In genomic region chr10:69684020-69684980, GRCh38 we compare ENCODE assay signal across 3 cellular contexts.
TF ChIP-seq lines count a peak whose summit lies in the region.

No MANE protein-coding gene starts in this region.

TF ChIP-seq in IMR-90, 13 proteins besides CTCF, POLR2A, EP300 and RAD21:
- TF ChIP-seq FOS (IDR thresholded peaks at IDR 0.05; ENCODE audit: low read depth, low read length) (no peak), MXI1 (IDR thresholded peaks at IDR 0.05; ENCODE audit: borderline replicate concordance, low read depth, low read length) (no peak), CEBPB (IDR thresholded peaks at IDR 0.05; ENCODE audit: low read depth, low read length) (no peak), RCOR1 (IDR thresholded peaks at IDR 0.05; ENCODE audit: insufficient replicate concordance, low read length) (no peak), BHLHE40 (IDR thresholded peaks at IDR 0.05; ENCODE audit: low read depth, low read length) (no peak), CHD1 (IDR thresholded peaks at IDR 0.05; ENCODE audit: low read depth, low read length) (no peak), RFX5 (IDR thresholded peaks at IDR 0.05; ENCODE audit: low read depth, low read length) (no peak), NFE2L2 (IDR thresholded peaks at IDR 0.05; ENCODE audit: low read depth, low read length) (no peak), MAFK (IDR thresholded peaks at IDR 0.05; ENCODE audit: low read depth, low read length) (no peak)
- TF ChIP-seq, protein P1, sequence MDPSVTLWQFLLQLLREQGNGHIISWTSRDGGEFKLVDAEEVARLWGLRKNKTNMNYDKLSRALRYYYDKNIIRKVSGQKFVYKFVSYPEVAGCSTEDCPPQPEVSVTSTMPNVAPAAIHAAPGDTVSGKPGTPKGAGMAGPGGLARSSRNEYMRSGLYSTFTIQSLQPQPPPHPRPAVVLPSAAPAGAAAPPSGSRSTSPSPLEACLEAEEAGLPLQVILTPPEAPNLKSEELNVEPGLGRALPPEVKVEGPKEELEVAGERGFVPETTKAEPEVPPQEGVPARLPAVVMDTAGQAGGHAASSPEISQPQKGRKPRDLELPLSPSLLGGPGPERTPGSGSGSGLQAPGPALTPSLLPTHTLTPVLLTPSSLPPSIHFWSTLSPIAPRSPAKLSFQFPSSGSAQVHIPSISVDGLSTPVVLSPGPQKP (IDR thresholded peaks at IDR 0.05; ENCODE audit: borderline replicate concordance, low read depth, low read length), result no peak
- TF ChIP-seq, protein P2, sequence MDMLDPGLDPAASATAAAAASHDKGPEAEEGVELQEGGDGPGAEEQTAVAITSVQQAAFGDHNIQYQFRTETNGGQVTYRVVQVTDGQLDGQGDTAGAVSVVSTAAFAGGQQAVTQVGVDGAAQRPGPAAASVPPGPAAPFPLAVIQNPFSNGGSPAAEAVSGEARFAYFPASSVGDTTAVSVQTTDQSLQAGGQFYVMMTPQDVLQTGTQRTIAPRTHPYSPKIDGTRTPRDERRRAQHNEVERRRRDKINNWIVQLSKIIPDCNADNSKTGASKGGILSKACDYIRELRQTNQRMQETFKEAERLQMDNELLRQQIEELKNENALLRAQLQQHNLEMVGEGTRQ (IDR thresholded peaks at IDR 0.05; ENCODE audit: low read depth, low read length), result no peak

TF ChIP-seq in endothelial cell of umbilical vein, 7 proteins besides CTCF, POLR2A, EP300 and RAD21:
- no peak for TF ChIP-seq EZH2 (IDR thresholded peaks at IDR 0.05; ENCODE audit: borderline replicate concordance, low read depth, low read length, severe bottlenecking)
- TF ChIP-seq JUN (IDR thresholded peaks at IDR 0.05; ENCODE audit: borderline replicate concordance, insufficient read depth, insufficient read length, low read depth), result no peak
- no peak for TF ChIP-seq FOS (IDR thresholded peaks at IDR 0.05; ENCODE audit: borderline replicate concordance, insufficient read depth, low read length)
- no peak for TF ChIP-seq MAX (IDR thresholded peaks at IDR 0.05; ENCODE audit: insufficient read depth, insufficient read length)
- no peak for TF ChIP-seq GATA2 (IDR thresholded peaks at IDR 0.05; ENCODE audit: insufficient read depth, insufficient read length, low read depth, low read length)
- no peak for TF ChIP-seq MYC (IDR thresholded peaks at IDR 0.05; ENCODE audit: low read depth, low read length)
- TF ChIP-seq POLR2AphosphoS5 (IDR thresholded peaks at IDR 0.05; ENCODE audit: insufficient read depth, low read depth, low read length), result no peak

TF ChIP-seq in HepG2, 621 proteins besides CTCF, POLR2A, EP300 and RAD21 (continues in another document):
- TF ChIP-seq ZNF629 (CRISPR knock-in tag; conservative IDR thresholded peaks at IDR 0.05), result no peak
- no peak for TF ChIP-seq GZF1 (CRISPR knock-in tag; IDR thresholded peaks at IDR 0.05)
- TF ChIP-seq GATAD2A (CRISPR knock-in tag; IDR thresholded peaks at IDR 0.05), result peak; percentile 17; the same call in 1 of the 2 replicates
- TF ChIP-seq ETV6 (CRISPR knock-in tag; conservative IDR thresholded peaks at IDR 0.05), result no peak
- TF ChIP-seq ZSCAN9 (CRISPR knock-in tag; IDR thresholded peaks at IDR 0.05; ENCODE audit: borderline replicate concordance), result peak; percentile 41; the same call in 1 of the 2 replicates
- no peak for TF ChIP-seq STAT5B (CRISPR knock-in tag; IDR thresholded peaks at IDR 0.05)
- TF ChIP-seq ZBTB38 (CRISPR knock-in tag; IDR thresholded peaks at IDR 0.05), result no peak
- peak; percentile 66 for TF ChIP-seq HNF4A (CRISPR knock-in tag; IDR thresholded peaks at IDR 0.05)
- TF ChIP-seq HIC2 (CRISPR knock-in tag; IDR thresholded peaks at IDR 0.05; ENCODE audit: low read depth), result no peak
- no peak for TF ChIP-seq ZNF83 (CRISPR knock-in tag; IDR thresholded peaks at IDR 0.05; ENCODE audit: borderline replicate concordance)
- no peak for TF ChIP-seq ZNF776 (CRISPR knock-in tag; IDR thresholded peaks at IDR 0.05)
- TF ChIP-seq GABPB1 (CRISPR knock-in tag; IDR thresholded peaks at IDR 0.05), result 0 out of 2 replicates have a peak, but pooled peaks have one; percentile 11
- TF ChIP-seq CENPT (CRISPR knock-in tag; IDR thresholded peaks at IDR 0.05; ENCODE audit: low read depth), result no peak
- TF ChIP-seq ZNF616 (CRISPR knock-in tag; IDR thresholded peaks at IDR 0.05; ENCODE audit: low read depth), result no peak
- TF ChIP-seq ZNF768 (CRISPR knock-in tag; IDR thresholded peaks at IDR 0.05), result no peak
- TF ChIP-seq RAD51 (IDR thresholded peaks at IDR 0.05; ENCODE audit: borderline replicate concordance), result no peak
- no peak for TF ChIP-seq ZNF619 (CRISPR knock-in tag; IDR thresholded peaks at IDR 0.05)
- no peak for TF ChIP-seq TBL1XR1 (IDR thresholded peaks at IDR 0.05; ENCODE audit: borderline replicate concordance, low read length, partially characterized antibody)
- TF ChIP-seq, protein P3, sequence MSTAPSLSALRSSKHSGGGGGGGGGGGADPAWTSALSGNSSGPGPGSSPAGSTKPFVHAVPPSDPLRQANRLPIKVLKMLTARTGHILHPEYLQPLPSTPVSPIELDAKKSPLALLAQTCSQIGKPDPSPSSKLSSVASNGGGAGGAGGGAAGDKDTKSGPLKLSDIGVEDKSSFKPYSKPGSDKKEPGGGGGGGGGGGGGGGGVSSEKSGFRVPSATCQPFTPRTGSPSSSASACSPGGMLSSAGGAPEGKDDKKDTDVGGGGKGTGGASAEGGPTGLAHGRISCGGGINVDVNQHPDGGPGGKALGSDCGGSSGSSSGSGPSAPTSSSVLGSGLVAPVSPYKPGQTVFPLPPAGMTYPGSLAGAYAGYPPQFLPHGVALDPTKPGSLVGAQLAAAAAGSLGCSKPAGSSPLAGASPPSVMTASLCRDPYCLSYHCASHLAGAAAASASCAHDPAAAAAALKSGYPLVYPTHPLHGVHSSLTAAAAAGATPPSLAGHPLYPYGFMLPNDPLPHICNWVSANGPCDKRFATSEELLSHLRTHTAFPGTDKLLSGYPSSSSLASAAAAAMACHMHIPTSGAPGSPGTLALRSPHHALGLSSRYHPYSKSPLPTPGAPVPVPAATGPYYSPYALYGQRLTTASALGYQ (CRISPR knock-in tag; IDR thresholded peaks at IDR 0.05), result no peak
- TF ChIP-seq POGZ (CRISPR knock-in tag; IDR thresholded peaks at IDR 0.05), result no peak
- TF ChIP-seq, protein P4, sequence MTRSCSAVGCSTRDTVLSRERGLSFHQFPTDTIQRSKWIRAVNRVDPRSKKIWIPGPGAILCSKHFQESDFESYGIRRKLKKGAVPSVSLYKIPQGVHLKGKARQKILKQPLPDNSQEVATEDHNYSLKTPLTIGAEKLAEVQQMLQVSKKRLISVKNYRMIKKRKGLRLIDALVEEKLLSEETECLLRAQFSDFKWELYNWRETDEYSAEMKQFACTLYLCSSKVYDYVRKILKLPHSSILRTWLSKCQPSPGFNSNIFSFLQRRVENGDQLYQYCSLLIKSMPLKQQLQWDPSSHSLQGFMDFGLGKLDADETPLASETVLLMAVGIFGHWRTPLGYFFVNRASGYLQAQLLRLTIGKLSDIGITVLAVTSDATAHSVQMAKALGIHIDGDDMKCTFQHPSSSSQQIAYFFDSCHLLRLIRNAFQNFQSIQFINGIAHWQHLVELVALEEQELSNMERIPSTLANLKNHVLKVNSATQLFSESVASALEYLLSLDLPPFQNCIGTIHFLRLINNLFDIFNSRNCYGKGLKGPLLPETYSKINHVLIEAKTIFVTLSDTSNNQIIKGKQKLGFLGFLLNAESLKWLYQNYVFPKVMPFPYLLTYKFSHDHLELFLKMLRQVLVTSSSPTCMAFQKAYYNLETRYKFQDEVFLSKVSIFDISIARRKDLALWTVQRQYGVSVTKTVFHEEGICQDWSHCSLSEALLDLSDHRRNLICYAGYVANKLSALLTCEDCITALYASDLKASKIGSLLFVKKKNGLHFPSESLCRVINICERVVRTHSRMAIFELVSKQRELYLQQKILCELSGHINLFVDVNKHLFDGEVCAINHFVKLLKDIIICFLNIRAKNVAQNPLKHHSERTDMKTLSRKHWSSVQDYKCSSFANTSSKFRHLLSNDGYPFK (CRISPR knock-in tag; IDR thresholded peaks at IDR 0.05; ENCODE audit: borderline replicate concordance), result no peak
- no peak for TF ChIP-seq RFX3 (CRISPR knock-in tag; IDR thresholded peaks at IDR 0.05)
- TF ChIP-seq ZNF687 (CRISPR knock-in tag; IDR thresholded peaks at IDR 0.05), result peak; percentile 39
- 0 out of 2 replicates have a peak, but pooled peaks have one; percentile 11 for TF ChIP-seq MEF2D (CRISPR knock-in tag; IDR thresholded peaks at IDR 0.05)
- TF ChIP-seq ZIK1 (CRISPR knock-in tag; IDR thresholded peaks at IDR 0.05; ENCODE audit: borderline replicate concordance, low read depth), result no peak
- TF ChIP-seq, protein P5, sequence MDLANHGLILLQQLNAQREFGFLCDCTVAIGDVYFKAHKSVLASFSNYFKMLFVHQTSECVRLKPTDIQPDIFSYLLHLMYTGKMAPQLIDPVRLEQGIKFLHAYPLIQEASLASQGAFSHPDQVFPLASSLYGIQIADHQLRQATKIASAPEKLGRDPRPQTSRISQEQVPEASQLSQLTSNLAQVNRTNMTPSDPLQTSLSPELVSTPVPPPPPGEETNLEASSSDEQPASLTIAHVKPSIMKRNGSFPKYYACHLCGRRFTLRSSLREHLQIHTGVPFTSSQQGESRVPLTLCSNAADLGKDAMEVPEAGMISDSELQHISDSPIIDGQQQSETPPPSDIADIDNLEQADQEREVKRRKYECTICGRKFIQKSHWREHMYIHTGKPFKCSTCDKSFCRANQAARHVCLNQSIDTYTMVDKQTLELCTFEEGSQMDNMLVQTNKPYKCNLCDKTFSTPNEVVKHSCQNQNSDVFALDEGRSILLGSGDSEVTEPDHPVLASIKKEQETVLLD (CRISPR knock-in tag; IDR thresholded peaks at IDR 0.05; ENCODE audit: low read depth), result no peak
- no peak for TF ChIP-seq ZNF292 (CRISPR knock-in tag; IDR thresholded peaks at IDR 0.05; ENCODE audit: borderline replicate concordance, low read depth)
- 0 out of 2 replicates have a peak, but pooled peaks have one; percentile 18 for TF ChIP-seq ZNF710 (CRISPR knock-in tag; IDR thresholded peaks at IDR 0.05; ENCODE audit: borderline replicate concordance)
- TF ChIP-seq ZNF260 (CRISPR knock-in tag; IDR thresholded peaks at IDR 0.05; ENCODE audit: borderline replicate concordance, low read depth), result no peak
- TF ChIP-seq GPN1 (CRISPR knock-in tag; IDR thresholded peaks at IDR 0.05; ENCODE audit: borderline replicate concordance), result no peak
- TF ChIP-seq ZNF563 (CRISPR knock-in tag; IDR thresholded peaks at IDR 0.05), result no peak
- TF ChIP-seq RNF2 (conservative IDR thresholded peaks at IDR 0.05; ENCODE audit: low read depth), result no peak
- no peak for TF ChIP-seq KLF16 (CRISPR knock-in tag; IDR thresholded peaks at IDR 0.05)
- no peak for TF ChIP-seq LCORL (IDR thresholded peaks at IDR 0.05)
- TF ChIP-seq LCORL (CRISPR knock-in tag; IDR thresholded peaks at IDR 0.05), result no peak
- no peak for TF ChIP-seq PTBP1 (IDR thresholded peaks at IDR 0.05; ENCODE audit: low read depth, low read length, poor library complexity, severe bottlenecking)
